Comparison of ENCODE assay signal across 8 cellular contexts in genomic region chr5:16384222-16384621, GRCh38.
"Had no signal": no experiment of that assay in that cellular context is flagged by ENCODE, and none has a peak within 500 bp of the region (broad histone marks: within the 10 kb centered on the region; RNA-seq: fewer than 3 reads in every experiment).

No MANE protein-coding gene starts in this region.

- FAIRE-seq: G401.6, GM12878, GM12891, GM12892, GM18507, GM19239 had no signal

- H3K4me3 ChIP-seq: GM12878 had no signal

- ATAC-seq: GM12878 had no signal

- DNase-seq: GDM1, GF-D8 had no signal
